In genomic region chr10:64033710-64034109, GRCh38 we compare ENCODE assay signal across 21 cellular contexts.
"Had no signal": no experiment of that assay in that cellular context is flagged by ENCODE, and none has a peak within 500 bp of the region (broad histone marks: within the 10 kb centered on the region; RNA-seq: fewer than 3 reads in every experiment).

No MANE protein-coding gene starts in this region.

- H3K9me3 ChIP-seq: neutrophil, sigmoid colon, spleen, thoracic aorta, upper lobe of left lung had no signal

- H3K36me3 ChIP-seq: brain microvascular endothelial cell, neutrophil, sigmoid colon, spleen, thoracic aorta, upper lobe of left lung had no signal

- H3K4me3 ChIP-seq: lung, sigmoid colon, spleen, thoracic aorta, upper lobe of left lung had no signal

- ATAC-seq: activated CD8-positive, alpha-beta T cell treated with anti-CD3 and anti-CD28 coated beads, Interleukin-2, amount 10 ng/mL, durations not matched to agents 7 days and 5 days; left lobe of liver; natural killer cell treated with Interleukin-12 subunit alpha and Interleukin-12 subunit beta and Interleukin-15 and Interleukin-18, amount 100 ng/mL, for 72 hours; stimulated activated memory B cell treated with anti-CD40 and anti-IgM and Interleukin-4, amounts not matched to agents 10 μg/mL and 1 μg/mL and 100 μg/mL, for 72 hours had no signal

- DNase-seq: activated CD4-positive, alpha-beta T cell treated with anti-CD3 and anti-CD28 coated beads, Interleukin-2, amount 10 ng/mL, durations not matched to agents 24 days and 14 days; activated CD8-positive, alpha-beta T cell treated with anti-CD3 and anti-CD28 coated beads, Interleukin-2, amount 10 ng/mL, durations not matched to agents 7 days and 5 days; activated naive CD4-positive, alpha-beta T cell treated with Interleukin-2 at 50 U/mL for 16 hours; activated naive CD8-positive, alpha-beta T cell treated with anti-CD3 and anti-CD28 coated beads, Interleukin-2, amount 10 ng/mL, durations not matched to agents 7 days and 5 days; activated T-cell treated with anti-CD3 and anti-CD28 coated beads, Interleukin-2, amount 50 U/mL, for 24 hours; brain microvascular endothelial cell; central memory CD4-positive, alpha-beta T cell; endodermal cell; hypothalamus; islet precursor cell; sigmoid colon; spleen; stimulated activated CD4-positive, alpha-beta T cell treated with anti-CD3 and anti-CD28 coated beads, Interleukin-4, amount 100 ng/mL, for 4 hours; upper lobe of left lung had no signal

- H3K27me3 ChIP-seq: brain microvascular endothelial cell, neutrophil, sigmoid colon, upper lobe of left lung had no signal

- H3K9ac ChIP-seq: parathyroid adenoma had no signal

- H3K4me1 ChIP-seq: parathyroid adenoma, upper lobe of left lung had no signal
